In the genomic region with DNA sequence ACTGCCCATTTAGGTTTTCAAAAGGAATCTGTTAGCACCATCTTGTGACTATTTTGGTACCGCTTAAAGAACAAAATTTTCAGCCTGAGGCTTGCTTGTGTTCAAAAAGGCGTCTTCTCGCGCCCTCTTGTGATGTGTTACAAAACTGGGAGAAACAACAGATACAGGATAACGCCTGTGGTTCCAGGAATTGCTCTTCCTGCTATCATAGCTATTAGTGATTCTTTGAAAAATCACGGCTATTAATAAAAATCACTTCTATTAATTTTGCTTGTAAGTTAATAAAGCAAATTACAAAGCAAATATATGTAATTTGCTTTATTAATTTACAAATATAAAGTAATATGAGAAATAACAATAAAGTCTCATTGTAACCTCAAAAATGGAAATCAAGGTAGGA, we compare ENCODE assay signal across 8 cellular contexts.
DNase-seq lines count a peak whose midpoint lies in the region; ATAC-seq and TF ChIP-seq lines count a peak whose summit lies in the region.

No MANE protein-coding gene starts in this region.

- H3K9me3 ChIP-seq in Karpas-422 (ENCODE audit: low read length): no peaks in the 10 kb centered on the region
- no peaks in the 10 kb centered on the region for H3K9me3 ChIP-seq in Panc1 (ENCODE audit: control insufficient read depth, insufficient read depth, low read depth, low read length)
- no peaks in the 10 kb centered on the region for H3K9me3 ChIP-seq in liver (ENCODE audit: control insufficient read depth in 4 of 4, low read length in 3 of 4)
- H3K9me3 ChIP-seq in upper lobe of right lung: no peaks in the 10 kb centered on the region

- H3K27ac ChIP-seq in Karpas-422 (ENCODE audit: low read length) (no peak overlapping the region), Panc1 (ENCODE audit: low read length) (peak overlapping the region; percentile 100), liver (ENCODE audit: low read depth in 1 of 2, low read length in 2 of 2) (no peak overlapping the region), upper lobe of right lung (no peak overlapping the region)

- TF ChIP-seq CTCF in GM06990 (IDR thresholded peaks at IDR 0.05; ENCODE audit: insufficient read depth, low read length, poor library complexity, severe bottlenecking) (peak; percentile 70), Panc1 (IDR thresholded peaks at IDR 0.05) (peak; percentile 81), liver (IDR thresholded peaks at IDR 0.05; ENCODE audit: low read depth, low read length, missing input control) (peak; percentile 97), upper lobe of right lung (IDR thresholded peaks at IDR 0.05) (peak; percentile 85)

- no peaks in the 10 kb centered on the region for H3K27me3 ChIP-seq in GM06990 (replicated peaks; ENCODE audit: control insufficient read depth, insufficient read depth, low read length)
- H3K27me3 ChIP-seq in Karpas-422 (ENCODE audit: low read length): no peaks in the 10 kb centered on the region
- no peaks in the 10 kb centered on the region for H3K27me3 ChIP-seq in Panc1 (ENCODE audit: control insufficient read depth, insufficient read depth, low read length)
- no peaks in the 10 kb centered on the region for H3K27me3 ChIP-seq in liver (ENCODE audit: control insufficient read depth in 4 of 4, insufficient read depth in 4 of 4, low read length in 3 of 4)
- no peaks in the 10 kb centered on the region for H3K27me3 ChIP-seq in upper lobe of right lung

- intact Hi-C loops in Panc1 (cut with micrococcal nuclease; ENCODE audit: unreplicated experiment): loop anchor here (2.0 to 10.0 kb wide), 2 partner anchors 171 to 309 kb away; no protein-coding TSS in a partner anchor
- intact Hi-C loops in upper lobe of right lung (cut with DNase I): loop anchor here (2.0 to 10.0 kb wide), 2 partner anchors 281 to 311 kb away; no protein-coding TSS in a partner anchor

- CTCF ChIA-PET in Panc1 (lab: Charles Lee): interaction anchor here (0.6 to 3.1 kb wide), 15 partner anchors 9 to 426 kb away, joined by 3 to 19 read pairs (median 4); no protein-coding TSS in a partner anchor

- ATAC-seq in Panc1: peak; percentile 72
- peak; percentile 91 for ATAC-seq in upper lobe of right lung

- WGBS in liver: 1% methylated on average over 6 of the region's 6 CpGs

- no peaks in the 10 kb centered on the region for H4K20me1 ChIP-seq in Karpas-422 (ENCODE audit: insufficient read depth, low read depth, low read length)

- peak; percentile 89 for DNase-seq in ACHN
- DNase-seq in GM06990 (ENCODE audit: extremely low read depth, insufficient read length): peak; percentile 18
- peak; percentile 69 for DNase-seq in Karpas-422
- DNase-seq in Panc1 (ENCODE audit: low read depth, low spot score): peak; percentile 87
- DNase-seq in dedifferentiated amniotic fluid mesenchymal stem cell (ENCODE audit: extremely low spot score): peak; percentile 97
- DNase-seq in upper lobe of right lung: no peak
- DNase-seq in activated CD4-positive, CD25-positive, alpha-beta regulatory T cell (lab: John Stamatoyannopoulos, UW): no peak

- POLR2A ChIA-PET in Panc1 (lab: Charles Lee): interaction anchor here (0.5 kb wide), 1 partner anchor 103 kb away, joined by 8 read pairs; no protein-coding TSS in a partner anchor

- H2AFZ ChIP-seq in Karpas-422 (ENCODE audit: low read length): no peak overlapping the region

- TF ChIP-seq RAD21 in liver (IDR thresholded peaks at IDR 0.05): peak; percentile 100

- H3K79me2 ChIP-seq in Karpas-422 (ENCODE audit: low read length): no peaks in the 10 kb centered on the region

- H3K9me2 ChIP-seq in Karpas-422 (replicated peaks; ENCODE audit: insufficient read depth, low read length): no peaks in the 10 kb centered on the region

- BruUV-seq in Panc1 (replicated peaks; lab: Mats Ljungman, UMichigan): no TSS peak

- in situ Hi-C loops in ACHN (cut with HindIII; ENCODE audit: low pct_ligation_motif_present, low pct_unique_long_range_greater_than_20kb, low sequenced_read_pairs): no loop called here
- in situ Hi-C loops in Panc1 (cut with HindIII; ENCODE audit: low pct_unique_long_range_greater_than_20kb, low sequenced_read_pairs): no loop called here

- no peak overlapping the region for H3K4me2 ChIP-seq in Karpas-422 (ENCODE audit: low read depth, low read length, poor library complexity, severe bottlenecking)

- H3K36me3 ChIP-seq in GM06990 (ENCODE audit: control insufficient read depth, insufficient read depth, low read length): no peaks in the 10 kb centered on the region
- H3K36me3 ChIP-seq in Karpas-422 (ENCODE audit: insufficient read depth, low read length): no peaks in the 10 kb centered on the region
- H3K36me3 ChIP-seq in Panc1 (ENCODE audit: control insufficient read depth, insufficient read depth, low read length): no peaks in the 10 kb centered on the region
- H3K36me3 ChIP-seq in liver (ENCODE audit: control insufficient read depth in 4 of 4, insufficient read depth in 3 of 4, low read depth in 1 of 4, low read length in 3 of 4): no peaks in the 10 kb centered on the region
- H3K36me3 ChIP-seq in upper lobe of right lung: no peaks in the 10 kb centered on the region

- H3K4me1 ChIP-seq in Karpas-422 (ENCODE audit: low read length) (no peaks in the 10 kb centered on the region), Panc1 (ENCODE audit: control insufficient read depth, insufficient read depth, low read length) (peaks cover 37% of the 10 kb centered on the region), liver (ENCODE audit: control insufficient read depth in 4 of 4, insufficient read depth in 4 of 4, low read length in 3 of 4) (no peaks in the 10 kb centered on the region), upper lobe of right lung (peaks cover 13% of the 10 kb centered on the region)

- no peak overlapping the region for H3K9ac ChIP-seq in Karpas-422 (ENCODE audit: low read length)
- peak overlapping the region in 1 of 2 donors; percentile 39 for H3K9ac ChIP-seq in liver (ENCODE audit: low read depth in 1 of 2, low read length in 2 of 2)

- H3K4me3 ChIP-seq in GM06990 (replicated peaks; ENCODE audit: low read depth, low read length) (peak overlapping the region; percentile 15), Karpas-422 (ENCODE audit: low read length) (no peak overlapping the region), Panc1 (ENCODE audit: low read depth in 2 of 2, low read length in 2 of 2) (no peak overlapping the region), liver (ENCODE audit: low read depth in 1 of 3, low read length in 3 of 3) (no peak overlapping the region), upper lobe of right lung (no peak overlapping the region)

TF ChIP-seq in liver, 16 proteins besides CTCF, POLR2A, EP300 and RAD21 (continues in another document):
- TF ChIP-seq FOXA1 (IDR thresholded peaks at IDR 0.05) (no peak), TAF1 (conservative IDR thresholded peaks at IDR 0.05) (peak; percentile 8), NR2F2 (IDR thresholded peaks at IDR 0.05) (peak; percentile 58), HNF4A (conservative IDR thresholded peaks at IDR 0.05) (peak; percentile 18 to 65), ZBTB33 (IDR thresholded peaks at IDR 0.05) (no peak), YY1 (IDR thresholded peaks at IDR 0.05) (peak; percentile 44), JUND (IDR thresholded peaks at IDR 0.05) (peak in 1 of 2 donors; percentile 48), FOXA2 (IDR thresholded peaks at IDR 0.05) (peak; percentile 8), REST (IDR thresholded peaks at IDR 0.05) (peak; percentile 24), HNF4G (IDR thresholded peaks at IDR 0.05) (peak; percentile 25), EGR1 (IDR thresholded peaks at IDR 0.05; ENCODE audit: low read depth in 2 of 2) (no peak)
- TF ChIP-seq, protein P1, sequence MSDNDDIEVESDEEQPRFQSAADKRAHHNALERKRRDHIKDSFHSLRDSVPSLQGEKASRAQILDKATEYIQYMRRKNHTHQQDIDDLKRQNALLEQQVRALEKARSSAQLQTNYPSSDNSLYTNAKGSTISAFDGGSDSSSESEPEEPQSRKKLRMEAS (IDR thresholded peaks at IDR 0.05): peak; percentile 19

Comparison
In these comparisons a context has a peak if more than half of its experiments do, and no peak if none do; other contexts are left out.
1. DNase-seq: peak in ACHN (single experiment), GM06990 (single experiment), Karpas-422 (single experiment), Panc1 (single experiment) and dedifferentiated amniotic fluid mesenchymal stem cell (single experiment); none in upper lobe of right lung (single experiment) and activated CD4-positive, CD25-positive, alpha-beta regulatory T cell (0 of 4).
2. Peak in every context shown above with its lines, with median percentiles within 50 percentile points of each other: CTCF ChIP-seq.